12 cellular contexts compared by ENCODE assay signal in the genomic region with DNA sequence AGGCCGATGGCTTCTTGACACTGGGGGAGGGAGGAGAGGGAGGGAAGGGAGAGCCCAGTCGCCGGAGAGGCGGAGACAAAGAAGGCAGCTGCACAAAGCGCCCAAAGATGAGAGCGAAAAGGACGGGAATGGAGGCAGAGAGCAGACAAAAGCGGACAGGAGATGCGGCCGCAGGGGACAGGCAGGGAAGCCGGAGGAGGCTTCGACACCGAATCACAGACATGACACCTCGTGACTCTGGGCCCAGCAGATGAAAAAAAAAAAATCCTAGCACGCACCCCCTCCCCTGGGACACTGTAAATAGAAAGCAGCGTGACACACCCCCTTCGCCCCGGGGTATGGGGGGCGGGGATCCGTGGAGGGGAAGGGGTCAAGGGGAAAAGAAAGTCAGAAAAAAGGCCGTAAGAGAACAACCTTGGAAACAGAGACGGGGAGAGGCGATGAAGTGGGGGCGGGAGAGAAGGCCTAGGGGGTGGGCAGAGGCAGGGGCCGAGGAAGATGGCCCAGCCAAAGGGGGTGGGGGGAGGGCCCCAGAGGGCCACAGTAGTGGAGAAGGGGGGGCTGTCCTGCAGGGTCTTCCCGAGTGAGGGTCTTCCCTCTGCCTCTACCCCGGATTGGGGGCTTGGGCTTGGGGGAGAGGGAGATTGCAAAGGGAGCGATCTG. TPM values are rescaled to one million over a fixed set of nuclear protein-coding genes. Genes with fewer than 3 reads are reported as not detected.
DNase-seq lines count a peak whose midpoint lies in the region; ATAC-seq, FAIRE-seq and TF ChIP-seq lines count a peak whose summit lies in the region.
"Had no signal": no experiment of that assay in that cellular context is flagged by ENCODE, and none has a peak within 500 bp of the region (broad histone marks: within the 10 kb centered on the region; RNA-seq: fewer than 3 reads in every experiment).

No MANE protein-coding gene starts in this region.

- no peak overlapping the region for H3K27ac ChIP-seq in HUES6 (ENCODE audit: low read depth, low read length)
- no peak overlapping the region for H3K27ac ChIP-seq in pancreas
- H3K27ac ChIP-seq: epithelial cell of prostate, tibial nerve had no signal

- no peaks in the 10 kb centered on the region for H3K36me3 Mint-ChIP-seq in activated T-helper 17 cell treated with anti-CD3 and anti-CD28 coated beads, Interleukin-2, amount 50 U/mL, for 72 hours (ENCODE audit: low read depth)
- H3K36me3 Mint-ChIP-seq in naive thymus-derived CD8-positive, alpha-beta T cell, result peaks cover 0 to 8% (median 0%) of the 10 kb centered on the region in 3 donors
- no peaks in the 10 kb centered on the region for H3K36me3 Mint-ChIP-seq in T-helper 2 cell treated with Interferon-gamma antibody and Interleukin-4, amounts not matched to agents 5 μg/mL and 100 μg/mL, for 36 hours (ENCODE audit: low read depth)

- WGBS in pancreas, 2 donors, result 3 to 6% methylated on average over 24 to 28 of the region's 28 CpGs
- WGBS in lower leg skin, 2 donors, result 0 to 6% methylated on average over 27 to 28 of the region's 28 CpGs

- no peak for TF ChIP-seq POLR2A in lower leg skin (IDR thresholded peaks at IDR 0.05)

- no peak for TF ChIP-seq CTCF in pancreas (IDR thresholded peaks at IDR 0.05)
- TF ChIP-seq CTCF in lower leg skin (IDR thresholded peaks at IDR 0.05), result no peak

- H3K27me3 ChIP-seq in HUES6 (ENCODE audit: control insufficient read depth, insufficient read depth, low read length), result peaks cover 71% of the 10 kb centered on the region
- H3K27me3 ChIP-seq in pancreas, result peaks cover 0 to 32% (median 9%) of the 10 kb centered on the region in 4 donors

- H3K36me3 ChIP-seq in HUES6 (ENCODE audit: control insufficient read depth, insufficient read depth, low read length) (no peaks in the 10 kb centered on the region), pancreas (no peaks in the 10 kb centered on the region)
- H3K36me3 ChIP-seq: tibial nerve had no signal

- no peak for FAIRE-seq in pancreas (lab: Jason Lieb, UNC)

- POLR2A ChIA-PET in naive thymus-derived CD8-positive, alpha-beta T cell (lab: Charles Lee), result interaction anchor here (0.7 kb wide), 1 partner anchor 473 kb away, joined by 5 read pairs; a partner anchor contains a TSS

- H3K4me1 ChIP-seq in HUES6 (ENCODE audit: control insufficient read depth, insufficient read depth, low read length) (peaks cover 7% of the 10 kb centered on the region; the same call in 1 of the 2 replicates), pancreas (peaks cover 0 to 5% (median 0%) of the 10 kb centered on the region in 3 donors)

- H3K4me3 Mint-ChIP-seq in activated T-helper 17 cell treated with anti-CD3 and anti-CD28 coated beads, Interleukin-2, amount 50 U/mL, for 72 hours, result peak overlapping the region; percentile 28
- peak overlapping the region; percentile 12 to 69 (median 58) for H3K4me3 Mint-ChIP-seq in naive thymus-derived CD8-positive, alpha-beta T cell
- no peak overlapping the region for H3K4me3 Mint-ChIP-seq in T-helper 2 cell treated with Interferon-gamma antibody and Interleukin-4, amounts not matched to agents 5 μg/mL and 100 μg/mL, for 36 hours

- no peak overlapping the region for H3K9ac ChIP-seq in HUES6 (ENCODE audit: low read length)

- intact Hi-C loops in pancreas (cut with DNase I) (no loop called here), lower leg skin (cut with DNase I; ENCODE audit: low total_unique reads) (no loop called here)

- H3K9me3 ChIP-seq in HUES6 (ENCODE audit: control insufficient read depth, insufficient read depth, low read depth, low read length) (no peaks in the 10 kb centered on the region), pancreas (no peaks in the 10 kb centered on the region)
- H3K9me3 ChIP-seq: tibial nerve had no signal

- H3K27me3 Mint-ChIP-seq in activated T-helper 17 cell treated with anti-CD3 and anti-CD28 coated beads, Interleukin-2, amount 50 U/mL, for 72 hours, result peaks cover 46% of the 10 kb centered on the region
- peaks cover 39 to 84% (median 58%) of the 10 kb centered on the region in 5 donors for H3K27me3 Mint-ChIP-seq in naive thymus-derived CD8-positive, alpha-beta T cell
- peaks cover 72% of the 10 kb centered on the region for H3K27me3 Mint-ChIP-seq in T-helper 2 cell treated with Interferon-gamma antibody and Interleukin-4, amounts not matched to agents 5 μg/mL and 100 μg/mL, for 36 hours (ENCODE audit: low read depth)

- H3K4me1 Mint-ChIP-seq in activated T-helper 17 cell treated with anti-CD3 and anti-CD28 coated beads, Interleukin-2, amount 50 U/mL, for 72 hours, result no peaks in the 10 kb centered on the region
- H3K4me1 Mint-ChIP-seq in naive thymus-derived CD8-positive, alpha-beta T cell, result peaks cover 12 to 27% (median 18%) of the 10 kb centered on the region in 4 donors
- peaks cover 3% of the 10 kb centered on the region for H3K4me1 Mint-ChIP-seq in T-helper 2 cell treated with Interferon-gamma antibody and Interleukin-4, amounts not matched to agents 5 μg/mL and 100 μg/mL, for 36 hours (ENCODE audit: low read depth)

- DNase-seq in DMS153 treated with DMSO at 0.1 percent for 48 hours (lab: John Stamatoyannopoulos, UW; ENCODE audit: unreplicated experiment) (peak; percentile 15), DMS153 (lab: John Stamatoyannopoulos, UW) (no peak), pancreas (no peak), lower leg skin (ENCODE audit: low spot score in 2 of 2) (no peak)
- no peak for DNase-seq in naive thymus-derived CD8-positive, alpha-beta T cell
- DNase-seq in T-helper 2 cell treated with Interferon-gamma antibody and Interleukin-4, amounts not matched to agents 5 μg/mL and 100 μg/mL, for 36 hours (ENCODE audit: low spot score), result no peak

- H3K4me3 ChIP-seq in HUES6 (ENCODE audit: low read depth, low read length) (peak overlapping the region; percentile 49), pancreas (peak overlapping the region in 1 of 4 donors; percentile 6), lower leg skin (ENCODE audit: low read depth, poor library complexity, severe bottlenecking) (no peak overlapping the region)
- H3K4me3 ChIP-seq: tibial nerve had no signal

- no peak for ATAC-seq in activated T-helper 17 cell treated with anti-CD3 and anti-CD28 coated beads, Interleukin-2, amount 50 U/mL, for 72 hours (replicated peaks)
- peak in 1 of 2 donors; percentile 17 for ATAC-seq in naive thymus-derived CD8-positive, alpha-beta T cell
- no peak for ATAC-seq in pancreas

- no peak overlapping the region for H3K27ac Mint-ChIP-seq in activated T-helper 17 cell treated with anti-CD3 and anti-CD28 coated beads, Interleukin-2, amount 50 U/mL, for 72 hours
- H3K27ac Mint-ChIP-seq in naive thymus-derived CD8-positive, alpha-beta T cell, result no peak overlapping the region
- no peak overlapping the region for H3K27ac Mint-ChIP-seq in T-helper 2 cell treated with Interferon-gamma antibody and Interleukin-4, amounts not matched to agents 5 μg/mL and 100 μg/mL, for 36 hours

- no peaks in the 10 kb centered on the region for H3K9me3 Mint-ChIP-seq in activated T-helper 17 cell treated with anti-CD3 and anti-CD28 coated beads, Interleukin-2, amount 50 U/mL, for 72 hours
- H3K9me3 Mint-ChIP-seq in naive thymus-derived CD8-positive, alpha-beta T cell, result peaks cover 0 to 4% (median 0%) of the 10 kb centered on the region in 9 donors
- H3K9me3 Mint-ChIP-seq in T-helper 2 cell treated with Interferon-gamma antibody and Interleukin-4, amounts not matched to agents 5 μg/mL and 100 μg/mL, for 36 hours, result no peaks in the 10 kb centered on the region

RNA-seq across cellular contexts. Expression of a gene that starts 0.8 kb away (rescaled TPM):
- not detected for total RNA-seq in activated T-helper 17 cell treated with anti-CD3 and anti-CD28 coated beads, Interleukin-2, amount 50 U/mL, for 72 hours
- total RNA-seq in naive thymus-derived CD8-positive, alpha-beta T cell, result not detected
- not detected for polyA plus RNA-seq in naive thymus-derived CD8-positive, alpha-beta T cell
- total RNA-seq in pancreas (1 to 10 TPM in 1 of 6 donors, under 1 TPM in 4, not detected in 1; 0.19 to 1.3 (median 0.43) TPM), lower leg skin (not detected)
- polyA plus RNA-seq in pancreas, result 1 to 10 TPM; 1.3 to 3.6 TPM
- total RNA-seq: lung microvascular endothelial cell, tibial nerve had no signal

RNA-seq across cellular contexts. Expression of a gene that starts 13.9 kb away (rescaled TPM):
- total RNA-seq in activated T-helper 17 cell treated with anti-CD3 and anti-CD28 coated beads, Interleukin-2, amount 50 U/mL, for 72 hours, result under 1 TPM; 0.13 to 0.48 TPM
- total RNA-seq in naive thymus-derived CD8-positive, alpha-beta T cell, result not detected
- polyA plus RNA-seq in naive thymus-derived CD8-positive, alpha-beta T cell, result not detected
- total RNA-seq in pancreas (10 to 100 TPM in 3 of 6 donors, 1 to 10 TPM in 3; 1.3 to 38.0 (median 18.5) TPM), lower leg skin (1 to 10 TPM in 2 of 4 donors, under 1 TPM in 1, not detected in 1; 0.91 to 6.3 (median 2.5) TPM)
- polyA plus RNA-seq in pancreas, result 10 to 100 TPM; 15.7 to 82.7 TPM
- total RNA-seq: lung microvascular endothelial cell had no signal

RNA-seq across cellular contexts. Expression of a gene that starts 21.6 kb away (rescaled TPM):
- not detected for total RNA-seq in activated T-helper 17 cell treated with anti-CD3 and anti-CD28 coated beads, Interleukin-2, amount 50 U/mL, for 72 hours
- total RNA-seq in naive thymus-derived CD8-positive, alpha-beta T cell, result not detected
- not detected for polyA plus RNA-seq in naive thymus-derived CD8-positive, alpha-beta T cell
- total RNA-seq in pancreas (not detected), lower leg skin (not detected)
- not detected for polyA plus RNA-seq in pancreas
- total RNA-seq: A172, lung microvascular endothelial cell, tibial nerve had no signal

RNA-seq across cellular contexts. Expression of a gene that starts 25.0 kb away (rescaled TPM):
- total RNA-seq in activated T-helper 17 cell treated with anti-CD3 and anti-CD28 coated beads, Interleukin-2, amount 50 U/mL, for 72 hours, result 10 to 100 TPM; 27.4 to 59.8 TPM
- 1 to 10 TPM; 8.0 to 9.9 TPM for total RNA-seq in naive thymus-derived CD8-positive, alpha-beta T cell
- polyA plus RNA-seq in naive thymus-derived CD8-positive, alpha-beta T cell, result 1 to 10 TPM; 3.3 to 4.6 (median 3.8) TPM
- total RNA-seq in pancreas, result 10 to 100 TPM; 12.0 to 23.1 (median 15.6) TPM
- polyA plus RNA-seq in pancreas, result 10 to 100 TPM; 30.4 to 34.7 TPM
- total RNA-seq in lower leg skin, result 10 to 100 TPM; 52.9 to 81.2 (median 61.2) TPM

RNA-seq across cellular contexts. Expression of a gene that starts 38.1 kb away (rescaled TPM):
- total RNA-seq in activated T-helper 17 cell treated with anti-CD3 and anti-CD28 coated beads, Interleukin-2, amount 50 U/mL, for 72 hours, result 10 to 100 TPM; 55.6 to 69.6 TPM
- 10 to 100 TPM; 34.0 to 34.1 TPM for total RNA-seq in naive thymus-derived CD8-positive, alpha-beta T cell
- 10 to 100 TPM in 2 of 3 donors, 1 to 10 TPM in 1; 8.4 to 12.4 (median 11.1) TPM for polyA plus RNA-seq in naive thymus-derived CD8-positive, alpha-beta T cell
- 10 to 100 TPM; 27.2 to 54.5 (median 36.8) TPM for total RNA-seq in pancreas
- polyA plus RNA-seq in pancreas, result 10 to 100 TPM; 38.8 to 55.7 TPM
- 10 to 100 TPM; 16.4 to 31.9 (median 23.3) TPM for total RNA-seq in lower leg skin
